ENCODE assay signal across 27 cellular contexts in the genomic region with DNA sequence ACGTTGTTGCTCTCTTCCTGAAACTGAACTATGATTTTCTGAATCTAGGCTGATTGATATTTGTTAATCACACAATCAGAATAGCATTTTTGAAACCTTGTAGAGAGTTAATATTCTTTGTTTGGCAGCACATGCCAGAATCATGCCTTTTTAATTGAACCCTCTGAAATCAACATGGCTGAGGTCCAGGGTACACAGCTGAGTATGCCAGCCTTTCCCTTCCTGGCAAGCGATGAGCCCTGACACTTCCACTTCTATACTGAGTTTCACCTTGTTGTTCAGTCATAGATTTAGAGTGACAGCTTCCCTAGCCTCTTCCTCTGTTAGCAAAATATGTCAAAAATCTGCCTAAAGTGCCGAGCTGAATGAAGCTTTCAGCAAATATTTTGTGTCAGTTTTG. TPM values are rescaled to one million over a fixed set of nuclear protein-coding genes. Genes with fewer than 3 reads are reported as not detected.
A peak's percentile ranks its signal among the peaks of the same experiment; 100 is the strongest.
DNase-seq lines count a peak whose midpoint lies in the region; ATAC-seq and TF ChIP-seq lines count a peak whose summit lies in the region.
"Had no signal": no experiment of that assay in that cellular context is flagged by ENCODE, and none has a peak within 500 bp of the region (broad histone marks: within the 10 kb centered on the region; RNA-seq: fewer than 3 reads in every experiment).

No MANE protein-coding gene starts in this region.

- H3K4me1 Mint-ChIP-seq in CD8-positive, alpha-beta T cell (ENCODE audit: low read depth), result peaks cover 63% of the 10 kb centered on the region

- no peak for ATAC-seq in CD8-positive, alpha-beta T cell
- ATAC-seq in GM18502 (IDR thresholded peaks at IDR 0.05; ENCODE audit: poor library complexity, unreplicated experiment), result no peak
- ATAC-seq: activated naive CD4-positive, alpha-beta T cell treated with anti-CD3 and anti-CD28 coated beads, Interleukin-2, amount 50 U/mL, for 72 hours; activated T-helper 17 cell treated with anti-CD3 and anti-CD28 coated beads, Interleukin-2, amount 50 U/mL, for 72 hours; left lung; sciatic nerve; SK-N-SH treated with all-trans-retinoic acid at 6 μM for 48 hours had no signal

- intact Hi-C loops in CD8-positive, alpha-beta T cell (cut with DNase I, micrococcal nuclease), result no loop called here

- H3K9me3 Mint-ChIP-seq in CD8-positive, alpha-beta T cell, result no peaks in the 10 kb centered on the region
- H3K9me3 Mint-ChIP-seq: activated naive CD4-positive, alpha-beta T cell treated with anti-CD3 and anti-CD28 coated beads, Interleukin-2, amount 50 U/mL, for 72 hours; activated T-helper 17 cell treated with anti-CD3 and anti-CD28 coated beads, Interleukin-2, amount 50 U/mL, for 72 hours; central memory CD8-positive, alpha-beta T cell; T-helper 2 cell treated with Interferon-gamma antibody and Interleukin-4, amounts not matched to agents 5 μg/mL and 100 μg/mL, for 36 hours had no signal

- H2AFZ ChIP-seq in Karpas-422 (ENCODE audit: low read length), result no peak overlapping the region

- H3K4me2 ChIP-seq in Karpas-422 (ENCODE audit: low read depth, low read length, poor library complexity, severe bottlenecking), result no peak overlapping the region

- peaks cover 7% of the 10 kb centered on the region for H3K4me1 ChIP-seq in CD8-positive, alpha-beta T cell (ENCODE audit: insufficient read depth, low read length)
- H3K4me1 ChIP-seq in Karpas-422 (ENCODE audit: low read length), result peaks cover 7% of the 10 kb centered on the region
- no peaks in the 10 kb centered on the region for H3K4me1 ChIP-seq in SJCRH30

- no peak overlapping the region for H3K9ac ChIP-seq in Karpas-422 (ENCODE audit: low read length)

- H3K36me3 Mint-ChIP-seq in CD8-positive, alpha-beta T cell, result peaks cover 93% of the 10 kb centered on the region

- H3K4me3 ChIP-seq in CD8-positive, alpha-beta T cell (ENCODE audit: low read depth, low read length), result no peak overlapping the region
- H3K4me3 ChIP-seq in Karpas-422 (ENCODE audit: low read length) (no peak overlapping the region), SJCRH30 (no peak overlapping the region)
- H3K4me3 ChIP-seq: ascending aorta, HAP-1, left lung, ovary, transverse colon had no signal

- no peaks in the 10 kb centered on the region for H3K9me3 ChIP-seq in CD8-positive, alpha-beta T cell (ENCODE audit: low read length)
- no peaks in the 10 kb centered on the region for H3K9me3 ChIP-seq in Karpas-422 (ENCODE audit: low read length)
- no peaks in the 10 kb centered on the region for H3K9me3 ChIP-seq in SJCRH30 (replicated peaks)
- H3K9me3 ChIP-seq: ascending aorta, HAP-1, left lung, ovary, transverse colon had no signal

- H3K79me2 ChIP-seq in Karpas-422 (ENCODE audit: low read length), result peaks cover 96% of the 10 kb centered on the region

- H4K20me1 ChIP-seq in Karpas-422 (ENCODE audit: insufficient read depth, low read depth, low read length), result 0 out of 2 replicates have a peak, but pooled peaks cover 4% of the 10 kb centered on the region

- H3K27me3 Mint-ChIP-seq in CD8-positive, alpha-beta T cell (ENCODE audit: low read depth), result no peaks in the 10 kb centered on the region
- H3K27me3 Mint-ChIP-seq: activated T-helper 17 cell treated with anti-CD3 and anti-CD28 coated beads, Interleukin-2, amount 50 U/mL, for 72 hours; central memory CD8-positive, alpha-beta T cell; stimulated activated naive CD8-positive, alpha-beta T cell treated with anti-CD3 and anti-CD28 coated beads, Interleukin-15, Interleukin-2, amounts not matched to agents 100 ng/mL and 50 ng/mL, for 24 hours had no signal

- no peak for TF ChIP-seq CTCF in CD8-positive, alpha-beta T cell (IDR thresholded peaks at IDR 0.05)

- H3K27me3 ChIP-seq in CD8-positive, alpha-beta T cell (ENCODE audit: insufficient read depth, low read length), result no peaks in the 10 kb centered on the region
- H3K27me3 ChIP-seq in Karpas-422 (ENCODE audit: low read length), result no peaks in the 10 kb centered on the region
- H3K27me3 ChIP-seq in SJCRH30, result no peaks in the 10 kb centered on the region
- H3K27me3 ChIP-seq: ascending aorta, left lung, ovary, transverse colon had no signal

- H3K27ac Mint-ChIP-seq in CD8-positive, alpha-beta T cell, result peak overlapping the region; percentile 24
- H3K27ac Mint-ChIP-seq: activated naive CD4-positive, alpha-beta T cell treated with anti-CD3 and anti-CD28 coated beads, Interleukin-2, amount 50 U/mL, for 72 hours; activated T-helper 17 cell treated with anti-CD3 and anti-CD28 coated beads, Interleukin-2, amount 50 U/mL, for 72 hours; nephron; stimulated activated naive CD8-positive, alpha-beta T cell treated with anti-CD3 and anti-CD28 coated beads, Interleukin-15, Interleukin-2, amounts not matched to agents 100 ng/mL and 50 ng/mL, for 24 hours; T-helper 2 cell treated with Interferon-gamma antibody and Interleukin-4, amounts not matched to agents 5 μg/mL and 100 μg/mL, for 36 hours had no signal

- H3K36me3 ChIP-seq in CD8-positive, alpha-beta T cell (ENCODE audit: insufficient read depth, low read length), result peaks cover 29% of the 10 kb centered on the region
- H3K36me3 ChIP-seq in Karpas-422 (ENCODE audit: insufficient read depth, low read length), result peaks cover 98% of the 10 kb centered on the region
- H3K36me3 ChIP-seq in SJCRH30, result peaks cover 52% of the 10 kb centered on the region
- H3K36me3 ChIP-seq: ovary had no signal

- CTCF ChIA-PET in CD8-positive, alpha-beta T cell (lab: Charles Lee), result no interaction called here

- no peaks in the 10 kb centered on the region for H3K9me2 ChIP-seq in Karpas-422 (replicated peaks; ENCODE audit: insufficient read depth, low read length)

- no peak overlapping the region for H3K27ac ChIP-seq in CD8-positive, alpha-beta T cell (ENCODE audit: low read depth, low read length)
- H3K27ac ChIP-seq in Karpas-422 (ENCODE audit: low read length) (no peak overlapping the region), SJCRH30 (no peak overlapping the region)
- H3K27ac ChIP-seq: ascending aorta, HL-60, left lung, ovary, RWPE1, transverse colon had no signal

- DNase-seq in CD8-positive, alpha-beta T cell, result no peak
- DNase-seq in NCI-H1105 treated with DMSO at 0.1 percent for 48 hours (lab: John Stamatoyannopoulos, UW), result peak; percentile 55
- DNase-seq in dermis microvascular lymphatic vessel endothelial cell (ENCODE audit: low read depth in 2 of 2), result peak; percentile 43 to 46
- DNase-seq in myocyte (ENCODE audit: low read depth), result peak; percentile 64
- no peak for DNase-seq in T-helper 2 cell
- DNase-seq in Karpas-422, result no peak
- DNase-seq in SJCRH30, result no peak
- DNase-seq: activated CD4-positive, alpha-beta T cell treated with anti-CD3 and anti-CD28 coated beads for 4 hours; EL; left lung; NCI-H1417 treated with DMSO at 0.1 percent for 48 hours; ovary; stimulated activated CD4-positive, alpha-beta T cell treated with anti-CD3 and anti-CD28 coated beads, Interleukin-15, amount 100 ng/mL, for 24 hours; transverse colon had no signal

- POLR2A ChIA-PET in CD8-positive, alpha-beta T cell (lab: Charles Lee), result no interaction called here

- no peak overlapping the region for H3K4me3 Mint-ChIP-seq in CD8-positive, alpha-beta T cell
- H3K4me3 Mint-ChIP-seq: activated T-helper 17 cell treated with anti-CD3 and anti-CD28 coated beads, Interleukin-2, amount 50 U/mL, for 72 hours; central memory CD8-positive, alpha-beta T cell; nephron; stimulated activated naive CD8-positive, alpha-beta T cell treated with anti-CD3 and anti-CD28 coated beads, Interleukin-15, Interleukin-2, amounts not matched to agents 100 ng/mL and 50 ng/mL, for 24 hours; T-helper 2 cell treated with Interferon-gamma antibody and Interleukin-4, amounts not matched to agents 5 μg/mL and 100 μg/mL, for 36 hours had no signal

RNA-seq across cellular contexts. Expression of gene HDDC2, which starts 6.8 kb away (rescaled TPM):
- total RNA-seq in CD8-positive, alpha-beta T cell, result 10 to 100 TPM; 16.2 to 24.9 TPM
- total RNA-seq in dermis microvascular lymphatic vessel endothelial cell (1.1 and 3.2 TPM in 2 replicates), myocyte (65.9 and 66.5 TPM in 2 replicates)
- polyA plus RNA-seq in myocyte (2012), result 85.0 TPM
- 167 and 177 TPM in 2 replicates for total RNA-seq in Karpas-422 (2014; rRNA removed; shearing (Covaris generic); ENCODE audit: low replicate concordance)
- 61.7 and 62.8 TPM in 2 replicates for total RNA-seq in SJCRH30 (2014; rRNA removed; shearing (Covaris generic))

Comparison
In these comparisons a context has a peak if more than half of its experiments do, and no peak if none do; other contexts are left out.
1. DNase-seq: peak in NCI-H1105 treated with DMSO at 0.1 percent for 48 hours (single experiment), dermis microvascular lymphatic vessel endothelial cell (2 of 2) and myocyte (single experiment); none in CD8-positive, alpha-beta T cell (0 of 7), T-helper 2 cell (0 of 5), Karpas-422 (single experiment) and SJCRH30 (0 of 2).